In genomic region chr1:39529901-39530535, GRCh38 we compare ENCODE assay signal across 16 cellular contexts. TPM values are rescaled to one million over a fixed set of nuclear protein-coding genes. Genes with fewer than 3 reads are reported as not detected.
"Had no signal": no experiment of that assay in that cellular context is flagged by ENCODE, and none has a peak within 500 bp of the region (broad histone marks: within the 10 kb centered on the region; RNA-seq: fewer than 3 reads in every experiment).

No MANE protein-coding gene starts in this region.

- H3K9me3 Mint-ChIP-seq: endodermal cell; naive B cell; stimulated activated naive B cell treated with anti-CD40 and anti-IgM and Interleukin-4, amounts not matched to agents 10 μg/mL and 1 μg/mL and 100 μg/mL, for 72 hours had no signal

- H3K4me3 Mint-ChIP-seq: activated naive CD8-positive, alpha-beta T cell; endodermal cell; naive B cell; stimulated activated naive B cell treated with anti-CD40 and anti-IgM and Interleukin-4, amounts not matched to agents 10 μg/mL and 1 μg/mL and 100 μg/mL, for 72 hours had no signal

- DNase-seq: activated CD4-positive, CD25-positive, alpha-beta regulatory T cell; activated gamma-delta T cell; activated T-cell treated with anti-CD3 and anti-CD28 coated beads, Interleukin-2, amount 50 U/mL, for 1 hour; anterior cingulate cortex; cerebellar nuclear complex; dermis blood vessel endothelial cell; endodermal cell; hippocampal formation; kidney glomerular epithelial cell; naive B cell; stimulated activated CD4-positive, alpha-beta T cell treated with anti-CD3 and anti-CD28 coated beads, Interleukin-2, amount 100 ng/mL, for 24 hours; stimulated activated naive B cell treated with anti-CD40 and anti-IgM and Interleukin-4, amounts not matched to agents 10 μg/mL and 1 μg/mL and 100 μg/mL, for 72 hours; trophoblast cell had no signal

- H3K27ac Mint-ChIP-seq: activated naive CD8-positive, alpha-beta T cell; endodermal cell; naive B cell; progenitor cell of endocrine pancreas had no signal

- ATAC-seq: stimulated activated naive B cell treated with anti-CD40 and anti-IgM and Interleukin-4, amounts not matched to agents 10 μg/mL and 1 μg/mL and 100 μg/mL, for 72 hours had no signal

- H3K27me3 Mint-ChIP-seq: activated naive CD8-positive, alpha-beta T cell; naive B cell; progenitor cell of endocrine pancreas; stimulated activated naive B cell treated with anti-CD40 and anti-IgM and Interleukin-4, amounts not matched to agents 10 μg/mL and 1 μg/mL and 100 μg/mL, for 72 hours had no signal

- H3K4me1 Mint-ChIP-seq: endodermal cell had no signal

RNA-seq across cellular contexts. Expression of gene BMP8A, which starts 38.6 kb away (rescaled TPM):
- total RNA-seq: T-helper 1 cell treated with Interleukin-12 subunit alpha and Interleukin-12 subunit beta and Interleukin-4 antibody, amounts not matched to agents 30 ng/mL and 1 ng/mL, for 36 hours had no signal
